ENCODE assay signal across 15 cellular contexts in genomic region chr6:67345946-67346345, GRCh38.
DNase-seq lines count a peak whose midpoint lies in the region; ATAC-seq, FAIRE-seq and TF ChIP-seq lines count a peak whose summit lies in the region.
"Had no signal": no experiment of that assay in that cellular context is flagged by ENCODE, and none has a peak within 500 bp of the region (broad histone marks: within the 10 kb centered on the region; RNA-seq: fewer than 3 reads in every experiment).

No MANE protein-coding gene starts in this region.

- FAIRE-seq in RCC 7860 (lab: Jason Lieb, UNC), result no peak
- FAIRE-seq: TTC549 had no signal

- H3K4me1 ChIP-seq in foreskin keratinocyte, result no peaks in the 10 kb centered on the region
- H3K4me1 ChIP-seq: ascending aorta had no signal

- TF ChIP-seq CTCF in foreskin keratinocyte (conservative IDR thresholded peaks at IDR 0.05), result no peak

- no peaks in the 10 kb centered on the region for H3K27me3 ChIP-seq in foreskin keratinocyte
- H3K27me3 ChIP-seq: ascending aorta had no signal

- peak; percentile 54 for ATAC-seq in foreskin keratinocyte
- ATAC-seq: right cardiac atrium had no signal

- peak; percentile 3 for DNase-seq in NCI-H2029 (lab: John Stamatoyannopoulos, UW)
- no peak for DNase-seq in NCI-H2029 treated with DMSO at 0.1 percent for 48 hours (lab: John Stamatoyannopoulos, UW)
- peak; percentile 85 for DNase-seq in NCI-H1105 treated with DMSO at 0.1 percent for 48 hours (lab: John Stamatoyannopoulos, UW)
- DNase-seq in RPMI8226, result peak; percentile 23
- peak; percentile 91 to 93 for DNase-seq in foreskin keratinocyte
- DNase-seq in D341Med (ENCODE audit: low spot score), result no peak
- no peak for DNase-seq in NCI-H2196 treated with DMSO at 0.1 percent for 48 hours (lab: John Stamatoyannopoulos, UW; ENCODE audit: unreplicated experiment)
- no peak for DNase-seq in RCC 7860 (ENCODE audit: low spot score)
- DNase-seq: activated CD4-positive, alpha-beta T cell treated with anti-CD3 and anti-CD28 coated beads, Interleukin-2, amount 10 ng/mL, durations not matched to agents 24 days and 14 days; CD4-positive, alpha-beta T cell; HFFc6; OCI-M1; right cardiac atrium had no signal

- H3K27ac ChIP-seq in foreskin keratinocyte, result no peak overlapping the region
- H3K27ac ChIP-seq: ascending aorta had no signal

Comparison
In these comparisons a context has a peak if more than half of its experiments do, and no peak if none do; other contexts are left out.
1. DNase-seq: peak in NCI-H2029 (single experiment), NCI-H1105 treated with DMSO at 0.1 percent for 48 hours (single experiment), RPMI8226 (single experiment) and foreskin keratinocyte (2 of 2); none in NCI-H2029 treated with DMSO at 0.1 percent for 48 hours (single experiment), D341Med (single experiment), NCI-H2196 treated with DMSO at 0.1 percent for 48 hours (single experiment) and RCC 7860 (single experiment).